In the genomic region with DNA sequence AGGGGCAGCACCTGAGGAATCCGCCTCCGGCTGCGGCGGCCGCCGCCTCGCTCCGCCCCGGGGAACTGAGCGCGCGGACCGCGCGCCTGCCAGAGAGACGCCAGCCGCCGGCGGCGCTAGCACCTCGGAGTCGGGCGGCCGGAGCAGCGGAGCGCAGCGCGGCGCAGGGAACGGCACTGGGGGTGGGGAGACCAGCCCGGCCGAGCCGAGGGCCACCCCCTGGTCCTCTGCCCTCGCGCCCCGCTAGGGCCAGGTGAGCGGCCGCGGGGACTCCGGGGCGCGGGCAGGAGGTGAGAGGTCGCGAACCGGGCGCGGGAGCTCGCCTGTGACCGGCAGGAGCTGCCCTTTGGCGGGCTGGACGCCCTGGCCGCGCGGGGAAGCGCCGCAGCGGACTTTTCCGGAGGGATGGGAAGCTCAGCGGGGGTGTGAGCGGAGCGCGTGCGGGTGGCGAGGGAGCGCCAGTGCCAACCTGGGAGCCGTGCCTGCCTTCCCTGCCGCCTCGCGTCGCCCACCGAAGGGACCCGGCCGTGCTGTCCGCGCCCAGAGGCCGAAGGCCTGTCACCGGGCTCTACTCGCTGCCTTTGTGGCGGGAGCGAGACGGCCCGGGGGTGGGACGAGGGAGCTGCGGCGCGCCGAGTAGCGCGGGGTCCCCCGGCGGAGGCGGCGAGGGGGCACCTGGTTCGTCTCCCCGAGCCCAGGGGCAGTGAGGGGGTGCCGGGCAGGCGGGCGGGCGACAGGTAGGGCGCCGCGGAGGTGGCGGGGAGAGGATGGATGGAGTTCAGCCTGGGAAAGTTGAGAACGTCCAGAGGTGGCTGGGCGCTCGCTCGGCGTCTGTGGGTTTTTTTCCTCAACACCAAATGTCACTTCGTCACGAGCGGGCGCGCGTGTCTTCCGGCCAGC, we compare ENCODE assay signal across 8 cellular contexts. TPM values are rescaled to one million over a fixed set of nuclear protein-coding genes. Genes with fewer than 3 reads are reported as not detected.
DNase-seq lines count a peak whose midpoint lies in the region; ATAC-seq and TF ChIP-seq lines count a peak whose summit lies in the region.

A gene (plus strand): TSS at position 92 of the 900 bp plus-strand sequence. CDS start 141,287 bp downstream, outside the sequence.

- peaks cover 53% of the 10 kb centered on the region for H3K27me3 Mint-ChIP-seq in activated CD4-positive, alpha-beta T cell treated with anti-CD3 and anti-CD28 coated beads for 36 hours
- H3K27me3 Mint-ChIP-seq in activated T-cell treated with anti-CD3 and anti-CD28 coated beads, Interleukin-2, amount 50 U/mL, for 72 hours (ENCODE audit: low read depth), result peaks cover 51% of the 10 kb centered on the region

- peak; percentile 69 for TF ChIP-seq CTCF in LNCaP clone FGC (IDR thresholded peaks at IDR 0.05; ENCODE audit: control insufficient read depth, extremely low read depth, insufficient read depth)
- TF ChIP-seq CTCF in ovary (IDR thresholded peaks at IDR 0.05), result peak; percentile 23 to 62 (median 28)

- WGBS in ovary, 3 donors, result 0 to 1% (median 0%) methylated on average over 78 to 115 of the region's 115 CpGs

- H3K4me1 Mint-ChIP-seq in activated CD4-positive, alpha-beta T cell treated with anti-CD3 and anti-CD28 coated beads for 36 hours, result peaks cover 5% of the 10 kb centered on the region
- peaks cover 8% of the 10 kb centered on the region for H3K4me1 Mint-ChIP-seq in activated T-cell treated with anti-CD3 and anti-CD28 coated beads, Interleukin-2, amount 50 U/mL, for 72 hours (ENCODE audit: low read depth)

- CTCF ChIA-PET in activated CD4-positive, alpha-beta T cell treated with anti-CD3 and anti-CD28 coated beads for 36 hours (lab: Charles Lee), result interaction anchor here (0.5 kb wide), 1 partner anchor 204 kb away, joined by 3 read pairs; no protein-coding TSS in a partner anchor

- no peak for TF ChIP-seq EP300 in ovary (IDR thresholded peaks at IDR 0.05)

- DNase-seq in activated CD4-positive, alpha-beta T cell treated with anti-CD3 and anti-CD28 coated beads for 36 hours, result peak; percentile 62
- DNase-seq in activated CD4-positive, alpha-beta T cell treated with anti-CD3 and anti-CD28 coated beads, Interleukin-2, amount 50 U/mL, for 1 hour, result no peak
- DNase-seq in LNCaP clone FGC (ENCODE audit: low read depth) (no peak), Right ventricle myocardium inferior (ENCODE audit: missing footprints) (no peak), ovary (peak; percentile 74 to 90 (median 79)), SKM-1 treated with dmso at 0.1 percent for 144 hours (lab: John Stamatoyannopoulos, UW; ENCODE audit: unreplicated experiment) (no peak)
- peak; percentile 44 to 50 for DNase-seq in activated T-cell treated with anti-CD3 and anti-CD28 coated beads, Interleukin-2, amount 50 U/mL, for 72 hours

- H3K27me3 ChIP-seq in ovary, result no peaks in the 10 kb centered on the region

- no peaks in the 10 kb centered on the region for H3K36me3 Mint-ChIP-seq in activated CD4-positive, alpha-beta T cell treated with anti-CD3 and anti-CD28 coated beads for 36 hours (ENCODE audit: low read depth)
- peaks cover 0 to 3% of the 10 kb centered on the region in 2 donors for H3K36me3 Mint-ChIP-seq in activated T-cell treated with anti-CD3 and anti-CD28 coated beads, Interleukin-2, amount 50 U/mL, for 72 hours (ENCODE audit: insufficient read depth in 2 of 2)

- POLR2A ChIA-PET in activated CD4-positive, alpha-beta T cell treated with anti-CD3 and anti-CD28 coated beads for 36 hours (lab: Charles Lee), result no interaction called here

- peak within 1 kb of the TSS; percentile 33 for H3K4me3 Mint-ChIP-seq in activated CD4-positive, alpha-beta T cell treated with anti-CD3 and anti-CD28 coated beads for 36 hours
- H3K4me3 Mint-ChIP-seq in activated T-cell treated with anti-CD3 and anti-CD28 coated beads, Interleukin-2, amount 50 U/mL, for 72 hours, result peak within 1 kb of the TSS; percentile 76

- no peaks in the 10 kb centered on the region for H3K4me1 ChIP-seq in ovary (ENCODE audit: insufficient read depth)

- H3K9me3 Mint-ChIP-seq in activated CD4-positive, alpha-beta T cell treated with anti-CD3 and anti-CD28 coated beads for 36 hours (ENCODE audit: low read depth), result no peaks in the 10 kb centered on the region
- H3K9me3 Mint-ChIP-seq in activated T-cell treated with anti-CD3 and anti-CD28 coated beads, Interleukin-2, amount 50 U/mL, for 72 hours, result no peaks in the 10 kb centered on the region

- no peak within 1 kb of the TSS for H3K27ac Mint-ChIP-seq in activated CD4-positive, alpha-beta T cell treated with anti-CD3 and anti-CD28 coated beads for 36 hours
- no peak within 1 kb of the TSS for H3K27ac Mint-ChIP-seq in activated T-cell treated with anti-CD3 and anti-CD28 coated beads, Interleukin-2, amount 50 U/mL, for 72 hours

- intact Hi-C loops in activated CD4-positive, alpha-beta T cell treated with anti-CD3 and anti-CD28 coated beads for 36 hours (cut with DNase I, micrococcal nuclease), result loop anchor here in 1 of 2 experiments (5.0 to 10.0 kb wide), 3 partner anchors 52 to 925 kb away; a partner anchor contains a TSS
- intact Hi-C loops in Right ventricle myocardium inferior (cut with DNase I) (loop anchor here (1.0 to 5.0 kb wide), 3 partner anchors 88 to 215 kb away; no protein-coding TSS in a partner anchor), ovary (cut with DNase I) (loop anchor here in 2 of 4 donors (5.0 kb wide), 2 partner anchors 205 to 360 kb away; a partner anchor contains a TSS)

- TF ChIP-seq POLR2A in ovary (IDR thresholded peaks at IDR 0.05), result no peak

- H3K4me3 ChIP-seq in LNCaP clone FGC (ENCODE audit: low read depth, low read length) (peak within 1 kb of the TSS; percentile 62), ovary (peak within 1 kb of the TSS; percentile 69)

- ATAC-seq in activated CD4-positive, alpha-beta T cell treated with anti-CD3 and anti-CD28 coated beads for 36 hours, result peak; percentile 86
- ATAC-seq in activated T-cell treated with anti-CD3 and anti-CD28 coated beads, Interleukin-2, amount 50 U/mL, for 72 hours (replicated peaks in 1 of 2), result peak; percentile 76 to 77
- ATAC-seq in Right ventricle myocardium inferior, result peak; percentile 97
- ATAC-seq in HG02938 (IDR thresholded peaks at IDR 0.05; ENCODE audit: unreplicated experiment), result no peak

- H3K27ac ChIP-seq in ovary, result peak within 1 kb of the TSS; percentile 74 to 82

- H3K9me3 ChIP-seq in ovary, result no peaks in the 10 kb centered on the region

- H3K36me3 ChIP-seq in ovary, result no peaks in the 10 kb centered on the region

RNA-seq across cellular contexts. Expression of the gene that starts here (rescaled TPM):
- not detected for total RNA-seq in activated CD4-positive, alpha-beta T cell treated with anti-CD3 and anti-CD28 coated beads for 36 hours
- total RNA-seq in activated T-cell treated with anti-CD3 and anti-CD28 coated beads, Interleukin-2, amount 50 U/mL, for 72 hours, result not detected
- total RNA-seq in Right ventricle myocardium inferior (6.4 TPM), ovary (10 to 100 TPM in 5 of 7 donors, 1 to 10 TPM in 2; 8.9 to 22.8 (median 11.5) TPM)
- 1 to 10 TPM; 2.4 to 7.8 TPM for polyA plus RNA-seq in ovary

Comparison
In these comparisons a context has a peak if more than half of its experiments do, and no peak if none do; other contexts are left out.
1. Peak in DNase-seq and ATAC-seq in activated CD4-positive, alpha-beta T cell treated with anti-CD3 and anti-CD28 coated beads for 36 hours; RNA of the gene not detected or under 1 TPM.
2. Peak in DNase-seq and ATAC-seq in activated T-cell treated with anti-CD3 and anti-CD28 coated beads, Interleukin-2, amount 50 U/mL, for 72 hours; RNA of the gene not detected or under 1 TPM.
3. DNase-seq: peak in ovary (5 of 5); none in activated CD4-positive, alpha-beta T cell treated with anti-CD3 and anti-CD28 coated beads, Interleukin-2, amount 50 U/mL, for 1 hour (single experiment), LNCaP clone FGC (single experiment), Right ventricle myocardium inferior (single experiment) and SKM-1 treated with dmso at 0.1 percent for 144 hours (single experiment).